Comparison of ENCODE assay signal across 28 cellular contexts in genomic region chr14:40010961-40011360, GRCh38.
"Had no signal": no experiment of that assay in that cellular context is flagged by ENCODE, and none has a peak within 500 bp of the region (broad histone marks: within the 10 kb centered on the region; RNA-seq: fewer than 3 reads in every experiment).

No MANE protein-coding gene starts in this region.

- H3K27ac ChIP-seq: colonic mucosa, epithelial cell of prostate, esophagus squamous epithelium, gastrocnemius medialis, heart right ventricle, left lung had no signal

- H3K4me1 ChIP-seq: colonic mucosa, esophagus squamous epithelium, gastrocnemius medialis, heart right ventricle, left lung had no signal

- H3K9me3 ChIP-seq: colonic mucosa, esophagus squamous epithelium, gastrocnemius medialis, heart right ventricle, left lung had no signal

- H3K27ac Mint-ChIP-seq: dendritic cell treated with granulocyte-macrophage colony-stimulating factor and Interleukin-4, amounts not matched to agents 40 ng/mL and 50 ng/mL, for 4 days; effector memory CD8-positive, alpha-beta T cell; endodermal cell; memory B cell; naive thymus-derived CD4-positive, alpha-beta T cell had no signal

- DNase-seq: colonic mucosa; cortex of kidney; effector CD8-positive, alpha-beta T cell; effector memory CD8-positive, alpha-beta T cell; endodermal cell; erythroblast; esophagus squamous epithelium; foreskin fibroblast; foreskin melanocyte; gastrocnemius medialis; glutamatergic neuron; head of caudate nucleus; heart right ventricle; hippocampal formation; islet precursor cell; left cardiac atrium; left lung; left ventricle myocardium superior; mammary epithelial cell; mesendoderm; midbrain; naive thymus-derived CD4-positive, alpha-beta T cell had no signal

- H3K36me3 Mint-ChIP-seq: memory B cell; naive thymus-derived CD4-positive, alpha-beta T cell had no signal

- H3K4me1 Mint-ChIP-seq: endodermal cell; memory B cell; naive thymus-derived CD4-positive, alpha-beta T cell had no signal

- H3K36me3 ChIP-seq: colonic mucosa, esophagus squamous epithelium, gastrocnemius medialis, heart right ventricle, left lung had no signal

- H3K9me3 Mint-ChIP-seq: dendritic cell treated with granulocyte-macrophage colony-stimulating factor and Interleukin-4, amounts not matched to agents 40 ng/mL and 50 ng/mL, for 4 days; endodermal cell had no signal

- H3K4me3 Mint-ChIP-seq: dendritic cell treated with granulocyte-macrophage colony-stimulating factor and Interleukin-4, amounts not matched to agents 40 ng/mL and 50 ng/mL, for 4 days; effector memory CD8-positive, alpha-beta T cell; endodermal cell; memory B cell; naive thymus-derived CD4-positive, alpha-beta T cell had no signal

- H3K4me3 ChIP-seq: colonic mucosa, esophagus squamous epithelium, gastrocnemius medialis, heart right ventricle, left lung, lung had no signal

- H3K27me3 ChIP-seq: colonic mucosa, esophagus squamous epithelium, gastrocnemius medialis, heart right ventricle, left lung had no signal

- ATAC-seq: effector memory CD8-positive, alpha-beta T cell; esophagus mucosa; gastrocnemius medialis; heart right ventricle; left cardiac atrium; left lung; left ventricle myocardium superior; naive thymus-derived CD4-positive, alpha-beta T cell had no signal

- H3K27me3 Mint-ChIP-seq: dendritic cell treated with granulocyte-macrophage colony-stimulating factor and Interleukin-4, amounts not matched to agents 40 ng/mL and 50 ng/mL, for 4 days; effector memory CD8-positive, alpha-beta T cell; memory B cell; naive thymus-derived CD4-positive, alpha-beta T cell had no signal

- FAIRE-seq: endometrium had no signal
